8 cellular contexts compared by ENCODE assay signal in the genomic region with DNA sequence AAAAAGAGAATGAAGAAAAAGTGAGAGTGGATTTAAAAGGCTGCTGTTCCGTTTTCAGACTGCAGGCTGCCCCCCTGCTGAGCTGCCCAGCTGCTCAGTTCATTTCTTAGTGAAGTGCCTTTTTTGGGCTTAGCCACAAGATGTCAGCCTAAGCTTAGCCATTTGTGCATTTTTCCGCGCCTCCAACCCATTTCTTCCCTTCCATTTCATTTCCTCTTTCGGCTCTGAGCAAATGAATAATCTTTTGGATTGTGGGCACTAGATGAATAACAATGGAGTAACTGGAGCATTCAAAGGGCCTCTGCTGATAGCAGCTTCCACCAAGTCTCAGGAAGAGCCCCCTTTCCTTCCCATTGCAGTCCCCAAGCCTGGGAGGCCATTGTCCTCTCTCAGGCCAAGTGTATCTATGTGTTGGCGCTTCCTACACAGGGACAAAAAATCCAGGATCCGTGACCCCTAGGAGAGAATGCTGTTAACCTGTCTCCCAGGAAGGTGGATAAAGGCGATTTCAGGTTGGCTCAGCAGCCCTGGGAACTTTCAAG.
DNase-seq lines count a peak whose midpoint lies in the region; ATAC-seq and TF ChIP-seq lines count a peak whose summit lies in the region.

No MANE protein-coding gene starts in this region.

- in situ Hi-C loops in gastrocnemius medialis (cut with MboI; ENCODE audit: low sequenced_read_pairs in 4 of 4): loop anchor here in 2 of 4 donors (10.0 kb wide), 1 partner anchor 180 kb away; no protein-coding TSS in a partner anchor

- intact Hi-C loops in activated CD4-positive, alpha-beta T cell treated with anti-CD3 and anti-CD28 coated beads for 36 hours (cut with DNase I, micrococcal nuclease): loop anchor here (1.0 to 5.0 kb wide), 6 partner anchors 41 to 862 kb away; a partner anchor contains a TSS
- intact Hi-C loops in ascending aorta (cut with DNase I) (loop anchor here (1.0 to 10.0 kb wide), 3 partner anchors 41 to 850 kb away; no protein-coding TSS in a partner anchor), gastrocnemius medialis (cut with DNase I; ENCODE audit: low total_unique reads) (loop anchor here (2.0 kb wide), 1 partner anchor 180 kb away; no protein-coding TSS in a partner anchor)

- 34% methylated on average over 7 of the region's 7 CpGs for WGBS in hepatocyte (ENCODE audit: low lambda C conversion rate, missing lambda C conversion rate)

- no peak for TF ChIP-seq POLR2A in gastrocnemius medialis (IDR thresholded peaks at IDR 0.05)

- peak overlapping the region; percentile 49 for H2AFZ ChIP-seq in hepatocyte

- ATAC-seq in activated CD4-positive, alpha-beta T cell treated with anti-CD3 and anti-CD28 coated beads for 36 hours: peak; percentile 79
- ATAC-seq in GM21529 (IDR thresholded peaks at IDR 0.05; ENCODE audit: unreplicated experiment) (peak; percentile 95), gastrocnemius medialis (peak in 1 of 2 donors; percentile 45)

- H3K9me3 Mint-ChIP-seq in activated CD4-positive, alpha-beta T cell treated with anti-CD3 and anti-CD28 coated beads for 36 hours (ENCODE audit: low read depth): peaks cover 2% of the 10 kb centered on the region

- H3K4me1 ChIP-seq in ascending aorta (peaks cover 3 to 5% of the 10 kb centered on the region in 2 donors), hepatocyte (ENCODE audit: insufficient read depth) (peaks cover 16% of the 10 kb centered on the region), gastrocnemius medialis (no peaks in the 10 kb centered on the region)

- no peaks in the 10 kb centered on the region for H3K79me2 ChIP-seq in hepatocyte

- H4K20me1 ChIP-seq in hepatocyte (ENCODE audit: insufficient read depth, poor library complexity, severe bottlenecking): no peaks in the 10 kb centered on the region

- peak overlapping the region; percentile 61 for H3K4me2 ChIP-seq in hepatocyte

- H3K9me2 ChIP-seq in hepatocyte (replicated peaks; ENCODE audit: insufficient read depth): no peaks in the 10 kb centered on the region

- DNase-seq in activated CD4-positive, alpha-beta T cell treated with anti-CD3 and anti-CD28 coated beads for 36 hours: peak; percentile 65
- no peak for DNase-seq in activated CD4-positive, alpha-beta T cell treated with anti-CD3 and anti-CD28 coated beads, Interleukin-2, amount 50 U/mL, for 1 hour
- DNase-seq in HPDE6-E6E7 (ENCODE audit: extremely low spot score) (peak; percentile 91), NCI-H82 treated with DMSO at 0.1 percent for 48 hours (lab: John Stamatoyannopoulos, UW; ENCODE audit: unreplicated experiment) (peak; percentile 64), ascending aorta (ENCODE audit: low spot score in 2 of 2) (no peak), hepatocyte (ENCODE audit: low spot score) (peak; percentile 87), gastrocnemius medialis (no peak)

- peak overlapping the region in 1 of 2 donors; percentile 11 for H3K4me3 ChIP-seq in ascending aorta
- no peak overlapping the region for H3K4me3 ChIP-seq in hepatocyte
- no peak overlapping the region for H3K4me3 ChIP-seq in gastrocnemius medialis

- H3K27ac ChIP-seq in ascending aorta: no peak overlapping the region
- H3K27ac ChIP-seq in hepatocyte: peak overlapping the region; percentile 2
- H3K27ac ChIP-seq in gastrocnemius medialis: no peak overlapping the region

- H3K27me3 ChIP-seq in ascending aorta (no peaks in the 10 kb centered on the region), hepatocyte (no peaks in the 10 kb centered on the region), gastrocnemius medialis (no peaks in the 10 kb centered on the region)

- no peaks in the 10 kb centered on the region for H3K27me3 Mint-ChIP-seq in activated CD4-positive, alpha-beta T cell treated with anti-CD3 and anti-CD28 coated beads for 36 hours

- H3K4me3 Mint-ChIP-seq in activated CD4-positive, alpha-beta T cell treated with anti-CD3 and anti-CD28 coated beads for 36 hours: no peak overlapping the region

- no peak overlapping the region for H3K27ac Mint-ChIP-seq in activated CD4-positive, alpha-beta T cell treated with anti-CD3 and anti-CD28 coated beads for 36 hours

- H3K36me3 ChIP-seq in ascending aorta (no peaks in the 10 kb centered on the region), hepatocyte (replicated peaks; ENCODE audit: insufficient read depth, low read depth) (no peaks in the 10 kb centered on the region), gastrocnemius medialis (no peaks in the 10 kb centered on the region)

- POLR2A ChIA-PET in activated CD4-positive, alpha-beta T cell treated with anti-CD3 and anti-CD28 coated beads for 36 hours (lab: Charles Lee): no interaction called here

- CTCF ChIA-PET in activated CD4-positive, alpha-beta T cell treated with anti-CD3 and anti-CD28 coated beads for 36 hours (lab: Charles Lee): interaction anchor here (0.8 to 2.9 kb wide), 21 partner anchors 10 to 622 kb away, joined by 3 to 26 read pairs (median 5); no protein-coding TSS in a partner anchor

- no peaks in the 10 kb centered on the region for H3K36me3 Mint-ChIP-seq in activated CD4-positive, alpha-beta T cell treated with anti-CD3 and anti-CD28 coated beads for 36 hours (ENCODE audit: low read depth)

- peaks cover 11% of the 10 kb centered on the region for H3K4me1 Mint-ChIP-seq in activated CD4-positive, alpha-beta T cell treated with anti-CD3 and anti-CD28 coated beads for 36 hours

- TF ChIP-seq CTCF in ascending aorta (IDR thresholded peaks at IDR 0.05) (peak; percentile 72 to 84 (median 81)), hepatocyte (IDR thresholded peaks at IDR 0.05; ENCODE audit: poor library complexity) (peak; percentile 98), gastrocnemius medialis (IDR thresholded peaks at IDR 0.05 in 4 of 5, conservative IDR thresholded peaks at IDR 0.05 in 1 of 5) (peak; percentile 23 to 55 (median 31))

- no peaks in the 10 kb centered on the region for H3K9me3 ChIP-seq in ascending aorta
- H3K9me3 ChIP-seq in hepatocyte (ENCODE audit: low read depth): no peaks in the 10 kb centered on the region
- no peaks in the 10 kb centered on the region for H3K9me3 ChIP-seq in gastrocnemius medialis

Comparison
In these comparisons a context has a peak if more than half of its experiments do, and no peak if none do; other contexts are left out.
1. DNase-seq: peak in activated CD4-positive, alpha-beta T cell treated with anti-CD3 and anti-CD28 coated beads for 36 hours (single experiment), HPDE6-E6E7 (single experiment), NCI-H82 treated with DMSO at 0.1 percent for 48 hours (single experiment) and hepatocyte (single experiment); none in activated CD4-positive, alpha-beta T cell treated with anti-CD3 and anti-CD28 coated beads, Interleukin-2, amount 50 U/mL, for 1 hour (single experiment), ascending aorta (0 of 2) and gastrocnemius medialis (0 of 2).
2. CTCF ChIP-seq: peak in every context shown above with its lines; median percentile 98 in hepatocyte; 81 in ascending aorta; 31 in gastrocnemius medialis.